Comparison of ENCODE assay signal across 8 cellular contexts in the genomic region with DNA sequence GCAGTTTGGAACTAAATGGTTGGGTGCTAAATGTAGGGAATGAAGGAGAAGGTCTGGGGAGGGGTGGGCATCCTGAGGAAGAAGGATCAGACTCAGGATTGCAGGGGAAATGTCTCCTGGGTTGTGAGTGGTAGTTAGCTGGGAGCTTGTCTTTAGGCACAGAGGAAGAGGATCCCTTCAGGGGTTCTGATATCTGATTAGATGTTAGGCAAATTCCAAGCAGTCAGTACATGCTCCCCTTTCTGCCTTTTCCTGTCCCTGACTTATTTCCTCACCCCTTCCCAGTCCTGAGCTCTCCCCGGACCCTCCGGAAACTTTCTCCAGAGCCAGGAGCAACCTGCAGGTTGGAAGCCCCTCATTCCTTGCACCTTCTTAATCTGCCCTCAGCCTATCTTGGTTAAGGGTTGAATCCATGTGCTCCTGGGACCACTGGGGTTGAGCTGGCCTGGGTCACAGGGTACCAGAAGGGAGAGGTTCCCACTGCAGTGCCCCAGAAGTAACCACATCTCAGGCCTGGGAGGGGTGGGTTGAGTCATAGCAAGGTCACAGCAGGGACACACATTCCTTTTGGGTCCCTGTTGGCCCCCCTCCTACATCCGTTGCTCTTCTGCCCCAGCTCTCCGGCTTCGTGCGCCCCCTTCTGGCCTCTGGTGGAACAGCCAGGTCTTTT. TPM values are rescaled to one million over a fixed set of nuclear protein-coding genes. Genes with fewer than 3 reads are reported as not detected.
DNase-seq lines count a peak whose midpoint lies in the region; ATAC-seq and TF ChIP-seq lines count a peak whose summit lies in the region.

No MANE protein-coding gene starts in this region.

- H3K9ac ChIP-seq in parathyroid adenoma = no peak overlapping the region

- no peaks in the 10 kb centered on the region for H3K79me2 ChIP-seq in parathyroid adenoma

- H3K27ac ChIP-seq in parathyroid adenoma = peak overlapping the region; percentile 40
- H3K27ac ChIP-seq in thoracic aorta = peak overlapping the region; percentile 94 to 98

- intact Hi-C loops in Right ventricle myocardium inferior (cut with DNase I) = loop anchor here (1.0 to 10.0 kb wide), 3 partner anchors 33 to 82 kb away; no protein-coding TSS in a partner anchor

- H3K36me3 ChIP-seq in parathyroid adenoma (ENCODE audit: control insufficient read depth, insufficient read depth, low read length) (no peaks in the 10 kb centered on the region), thoracic aorta (peaks cover 15% of the 10 kb centered on the region)

- no peaks in the 10 kb centered on the region for H3K9me3 Mint-ChIP-seq in activated naive CD8-positive, alpha-beta T cell treated with anti-CD3 and anti-CD28 coated beads for 36 hours

- H3K4me3 ChIP-seq in parathyroid adenoma (ENCODE audit: low read depth, low read length) = no peak overlapping the region
- peak overlapping the region; percentile 92 for H3K4me3 ChIP-seq in thoracic aorta

- H3K4me1 Mint-ChIP-seq in activated naive CD8-positive, alpha-beta T cell treated with anti-CD3 and anti-CD28 coated beads for 36 hours = peaks cover 52% of the 10 kb centered on the region

- H3K9me3 ChIP-seq in parathyroid adenoma (ENCODE audit: control insufficient read depth, low read length) (no peaks in the 10 kb centered on the region), thoracic aorta (no peaks in the 10 kb centered on the region)

- H3K27me3 Mint-ChIP-seq in activated naive CD8-positive, alpha-beta T cell treated with anti-CD3 and anti-CD28 coated beads for 36 hours = peaks cover 5% of the 10 kb centered on the region

- peak overlapping the region; percentile 76 for H3K4me3 Mint-ChIP-seq in activated naive CD8-positive, alpha-beta T cell treated with anti-CD3 and anti-CD28 coated beads for 36 hours

- peak overlapping the region; percentile 81 for H3K27ac Mint-ChIP-seq in activated naive CD8-positive, alpha-beta T cell treated with anti-CD3 and anti-CD28 coated beads for 36 hours

- H3K27me3 ChIP-seq in parathyroid adenoma (ENCODE audit: control insufficient read depth, insufficient read depth, low read length) (no peaks in the 10 kb centered on the region), thoracic aorta (replicated peaks; ENCODE audit: insufficient read depth) (no peaks in the 10 kb centered on the region)

- H2AFZ ChIP-seq in parathyroid adenoma = no peak overlapping the region

- no peak overlapping the region for H3K4me2 ChIP-seq in parathyroid adenoma (ENCODE audit: low read length)

- H3K4me1 ChIP-seq in parathyroid adenoma (peaks cover 14% of the 10 kb centered on the region), thoracic aorta (ENCODE audit: control insufficient read depth in 1 of 2, low read depth in 2 of 2) (peaks cover 10 to 53% of the 10 kb centered on the region in 2 donors)

- TF ChIP-seq CTCF in parathyroid adenoma (IDR thresholded peaks at IDR 0.05) (peak; percentile 89), thoracic aorta (IDR thresholded peaks at IDR 0.05) (peak; percentile 97)

- ATAC-seq in Right ventricle myocardium inferior (peak; percentile 74), thoracic aorta (ENCODE audit: insufficient number of reproducible peaks, low FRiP score, low read depth) (peak; percentile 75), GM21529 (IDR thresholded peaks at IDR 0.05; ENCODE audit: unreplicated experiment) (no peak)

- H3K36me3 Mint-ChIP-seq in activated naive CD8-positive, alpha-beta T cell treated with anti-CD3 and anti-CD28 coated beads for 36 hours = peaks cover 1% of the 10 kb centered on the region

- DNase-seq in GM04504 (ENCODE audit: low read depth) = peak; percentile 96
- DNase-seq in NCI-H1092 treated with DMSO at 0.1 percent for 48 hours (lab: John Stamatoyannopoulos, UW) = peak; percentile 61
- peak; percentile 63 for DNase-seq in SKM-1 treated with dmso at 0.1 percent for 144 hours (lab: John Stamatoyannopoulos, UW; ENCODE audit: unreplicated experiment)
- peak; percentile 86 for DNase-seq in activated naive CD8-positive, alpha-beta T cell treated with anti-CD3 and anti-CD28 coated beads for 36 hours
- peak; percentile 93 for DNase-seq in Right ventricle myocardium inferior (ENCODE audit: missing footprints)
- DNase-seq in thoracic aorta (ENCODE audit: low spot score) = peak; percentile 92

RNA-seq across cellular contexts. Expression of a gene that starts 1.6 kb away (rescaled TPM):
- total RNA-seq in activated naive CD8-positive, alpha-beta T cell treated with anti-CD3 and anti-CD28 coated beads for 36 hours = 1 to 10 TPM; 1.9 to 2.2 TPM
- 54.3 TPM for total RNA-seq in Right ventricle myocardium inferior
- total RNA-seq in thoracic aorta = 1,000 to 10,000 TPM; 1,999 to 2,150 TPM

RNA-seq across cellular contexts. Expression of a gene that starts 4.2 kb away (rescaled TPM):
- 1 to 10 TPM; 3.1 to 3.8 TPM for total RNA-seq in activated naive CD8-positive, alpha-beta T cell treated with anti-CD3 and anti-CD28 coated beads for 36 hours
- total RNA-seq in Right ventricle myocardium inferior (not detected), thoracic aorta (under 1 TPM; 0.81 to 0.99 TPM)

RNA-seq across cellular contexts. Expression of a gene that starts 19.9 kb away (rescaled TPM):
- 10 to 100 TPM; 23.5 to 25.7 TPM for total RNA-seq in activated naive CD8-positive, alpha-beta T cell treated with anti-CD3 and anti-CD28 coated beads for 36 hours
- total RNA-seq in Right ventricle myocardium inferior = 41.0 TPM
- 10 to 100 TPM; 68.0 to 94.8 TPM for total RNA-seq in thoracic aorta

RNA-seq across cellular contexts. Expression of a gene that starts 49.3 kb away (rescaled TPM):
- 1 to 10 TPM; 1.5 to 2.6 TPM for total RNA-seq in activated naive CD8-positive, alpha-beta T cell treated with anti-CD3 and anti-CD28 coated beads for 36 hours
- total RNA-seq in Right ventricle myocardium inferior (122 TPM), thoracic aorta (100 to 1,000 TPM; 292 to 307 TPM)

Comparison
In these comparisons a context has a peak if more than half of its experiments do, and no peak if none do; other contexts are left out.
1. RNA of a gene that starts 1.6 kb away (total RNA-seq): 1,999 to 2,150 TPM in thoracic aorta; 54.3 TPM in Right ventricle myocardium inferior (single experiment) and 1.9 to 2.2 TPM in activated naive CD8-positive, alpha-beta T cell treated with anti-CD3 and anti-CD28 coated beads for 36 hours; every median in the first group is over 10 times any median in the second.
2. Peak in every context shown above with its lines, with median percentiles within 50 percentile points of each other: DNase-seq.